9 cellular contexts compared by ENCODE assay signal in the genomic region with DNA sequence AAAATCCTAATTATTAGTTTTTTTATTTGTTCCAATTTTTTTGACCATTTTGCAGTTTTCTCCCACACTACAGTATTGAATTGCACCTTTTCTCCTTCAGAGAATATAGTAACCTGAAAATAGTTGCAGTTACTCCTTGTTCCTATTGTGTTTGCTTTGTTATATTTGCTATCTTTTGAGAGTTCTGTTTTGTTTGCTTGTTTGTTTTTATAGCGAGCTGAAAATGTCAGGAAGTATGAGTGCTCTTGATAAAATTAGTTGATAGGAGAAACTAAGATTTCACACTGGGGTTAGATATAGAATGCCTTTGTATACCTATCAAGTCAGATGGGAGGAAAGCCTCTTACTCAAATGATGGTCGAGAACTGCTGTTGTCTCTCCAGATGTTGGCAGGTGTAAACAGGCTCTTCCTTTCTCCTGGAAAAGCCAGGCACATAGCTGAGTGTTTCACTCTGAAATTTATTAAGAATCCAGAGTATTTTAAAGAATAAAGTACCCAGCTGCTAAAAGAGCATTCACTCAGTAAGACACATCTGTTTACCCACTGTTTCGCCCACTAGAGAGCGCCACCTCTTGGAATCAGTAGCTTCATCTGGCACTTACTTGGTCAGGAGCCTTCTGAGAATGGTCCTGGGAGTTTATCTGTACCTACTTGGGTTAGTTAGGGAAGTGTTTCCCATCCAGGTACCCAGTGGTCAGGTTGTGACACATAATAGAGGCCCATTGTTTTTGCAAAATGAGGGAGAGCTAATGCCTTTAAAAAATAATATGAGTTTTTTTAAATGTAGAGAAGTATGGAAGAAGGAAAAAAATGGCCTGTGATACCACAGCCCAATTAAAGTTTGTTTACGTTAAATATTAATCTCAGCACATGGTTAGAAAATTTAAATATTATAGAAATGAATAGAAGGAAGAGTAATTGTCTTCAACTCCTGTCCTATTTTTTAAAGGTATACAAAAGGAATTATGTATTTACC. TPM values are rescaled to one million over a fixed set of nuclear protein-coding genes. Genes with fewer than 3 reads are reported as not detected.
A peak's percentile ranks its signal among the peaks of the same experiment; 100 is the strongest.
DNase-seq lines count a peak whose midpoint lies in the region; ATAC-seq, FAIRE-seq and TF ChIP-seq lines count a peak whose summit lies in the region.
"Had no signal": no experiment of that assay in that cellular context is flagged by ENCODE, and none has a peak within 500 bp of the region (broad histone marks: within the 10 kb centered on the region; RNA-seq: fewer than 3 reads in every experiment).

No MANE protein-coding gene starts in this region.

- H4K20me1 ChIP-seq in H9 (ENCODE audit: control insufficient read depth, insufficient read depth, insufficient read length), result no peaks in the 10 kb centered on the region
- no peaks in the 10 kb centered on the region for H4K20me1 ChIP-seq in MM.1S (ENCODE audit: insufficient read depth, low read length)
- no peaks in the 10 kb centered on the region for H4K20me1 ChIP-seq in astrocyte (ENCODE audit: insufficient read depth, low read length)

- H4K8ac ChIP-seq in H9 (replicated peaks; ENCODE audit: insufficient read length, low read depth, low read length), result no peak overlapping the region

- no peak for FAIRE-seq in astrocyte (lab: Jason Lieb, UNC)

- ATAC-seq in T-helper 17 cell (no peak), HG03095 (IDR thresholded peaks at IDR 0.05; ENCODE audit: unreplicated experiment) (no peak)

- H3K4me2 ChIP-seq in H9 (ENCODE audit: insufficient read depth, insufficient read length, low read length) (no peak overlapping the region), MM.1S (ENCODE audit: low read depth, low read length) (no peak overlapping the region), astrocyte (ENCODE audit: low read length) (no peak overlapping the region)

- H3K9me2 ChIP-seq in MM.1S (replicated peaks; ENCODE audit: insufficient read depth, low read length), result no peaks in the 10 kb centered on the region

- H2BK20ac ChIP-seq in H9 (ENCODE audit: low read depth, low read length, poor library complexity, severe bottlenecking), result no peak overlapping the region

- H4K5ac ChIP-seq in H9 (ENCODE audit: insufficient read length, low read depth, low read length), result no peak overlapping the region

- H3K27me3 ChIP-seq in A673 (replicated peaks; ENCODE audit: insufficient read depth, low read depth, low read length, poor library complexity) (no peaks in the 10 kb centered on the region), H9 (ENCODE audit: insufficient read depth, low read length) (no peaks in the 10 kb centered on the region), MM.1S (replicated peaks; ENCODE audit: insufficient read depth, low read length) (no peaks in the 10 kb centered on the region), astrocyte (ENCODE audit: insufficient read depth, low read length) (no peaks in the 10 kb centered on the region)

- no peak overlapping the region for H2BK5ac ChIP-seq in H9 (ENCODE audit: insufficient read length, low read length)

- no peaks in the 10 kb centered on the region for H3K9me3 Mint-ChIP-seq in H9
- no peaks in the 10 kb centered on the region for H3K9me3 Mint-ChIP-seq in astrocyte (ENCODE audit: unreplicated experiment)

- H3K4me3 ChIP-seq in A673 (ENCODE audit: low read depth, low read length, poor library complexity, severe bottlenecking), result no peak overlapping the region
- H3K4me3 ChIP-seq in MM.1S (ENCODE audit: low read length), result no peak overlapping the region
- H3K4me3 ChIP-seq in astrocyte (ENCODE audit: insufficient read depth, low read depth, low read length), result no peak overlapping the region

- H3K36me3 Mint-ChIP-seq in H9 (ENCODE audit: insufficient read depth in 1 of 3, low read depth in 3 of 3) (peaks cover 26 to 70% (median 51%) of the 10 kb centered on the region in 3 experiments; a peak in 6 of 7 replicates), astrocyte (ENCODE audit: low read depth, unreplicated experiment) (peaks cover 18% of the 10 kb centered on the region), T-helper 17 cell (ENCODE audit: low read depth) (peaks cover 16% of the 10 kb centered on the region)

- H3K4me1 Mint-ChIP-seq in H9 (peaks cover 27 to 30% of the 10 kb centered on the region in 2 experiments), astrocyte (ENCODE audit: low read depth, unreplicated experiment) (peaks cover 11% of the 10 kb centered on the region), T-helper 17 cell (peaks cover 10% of the 10 kb centered on the region)

- H2BK120ac ChIP-seq in H9 (ENCODE audit: low read depth, low read length, poor library complexity, severe bottlenecking), result no peak overlapping the region

- no peak overlapping the region for H2AK5ac ChIP-seq in H9 (ENCODE audit: insufficient read length, low read length)

- H3K27ac ChIP-seq in A673 (ENCODE audit: low read depth, low read length, poor library complexity, severe bottlenecking) (no peak overlapping the region), H9 (ENCODE audit: insufficient read length, low read depth, low read length) (no peak overlapping the region), MM.1S (ENCODE audit: low read length) (no peak overlapping the region), astrocyte (ENCODE audit: low read depth, low read length) (no peak overlapping the region)

- no peak overlapping the region for H3K14ac ChIP-seq in H9 (ENCODE audit: insufficient read depth, low read length)

- DNase-seq in A673 (ENCODE audit: low spot score), result peak; percentile 76
- peak; percentile 63 for DNase-seq in ELR (ENCODE audit: low read depth)
- DNase-seq in H9, result peak; percentile 63
- peak; percentile 36 for DNase-seq in MM.1S
- no peak for DNase-seq in astrocyte (ENCODE audit: low read depth)
- peak; percentile 55 for DNase-seq in medulla oblongata (ENCODE audit: extremely low spot score)
- DNase-seq in T-helper 17 cell, result no peak

- no peaks in the 10 kb centered on the region for H3K79me1 ChIP-seq in H9 (ENCODE audit: insufficient read depth, low read depth, low read length, poor library complexity, severe bottlenecking)

- H3K4me1 ChIP-seq in A673 (ENCODE audit: insufficient read depth, low read length, poor library complexity, severe bottlenecking) (no peaks in the 10 kb centered on the region), H9 (ENCODE audit: insufficient read depth, low read length) (no peaks in the 10 kb centered on the region; the same call in 1 of the 2 replicates), MM.1S (ENCODE audit: low read length) (no peaks in the 10 kb centered on the region), astrocyte (ENCODE audit: insufficient read depth, low read length) (no peaks in the 10 kb centered on the region)

- H3T11ph ChIP-seq in H9 (ENCODE audit: low read length), result no peak overlapping the region

- H3K27me3 Mint-ChIP-seq in H9 (ENCODE audit: low read depth), result no peaks in the 10 kb centered on the region
- no peaks in the 10 kb centered on the region for H3K27me3 Mint-ChIP-seq in astrocyte (ENCODE audit: low read depth, unreplicated experiment)
- H3K27me3 Mint-ChIP-seq in T-helper 17 cell, result no peaks in the 10 kb centered on the region

- no peak overlapping the region for H3K4ac ChIP-seq in H9 (ENCODE audit: low read depth, low read length)

- intact Hi-C loops in A673 (cut with micrococcal nuclease; ENCODE audit: unreplicated experiment), result loop anchor here (10.0 kb wide), 1 partner anchor 733 kb away; no protein-coding TSS in a partner anchor

- H3K9me3 ChIP-seq in A673 (ENCODE audit: low read depth, low read length, poor library complexity, severe bottlenecking), result no peaks in the 10 kb centered on the region
- H3K9me3 ChIP-seq in H9 (ENCODE audit: control insufficient read depth, low read depth, low read length), result no peaks in the 10 kb centered on the region
- no peaks in the 10 kb centered on the region for H3K9me3 ChIP-seq in MM.1S (replicated peaks; ENCODE audit: insufficient read depth, low read length)
- no peaks in the 10 kb centered on the region for H3K9me3 ChIP-seq in astrocyte (ENCODE audit: insufficient read depth, low read depth, low read length)
- no peaks in the 10 kb centered on the region for H3K9me3 ChIP-seq in T-helper 17 cell (ENCODE audit: control insufficient read depth, low read length, poor library complexity, severe bottlenecking)

- H3K4me3 Mint-ChIP-seq in H9 (no peak overlapping the region), astrocyte (ENCODE audit: unreplicated experiment) (no peak overlapping the region), T-helper 17 cell (no peak overlapping the region)

- H3K9ac ChIP-seq in H9 (ENCODE audit: extremely low read depth, insufficient read length, low read length) (no peak overlapping the region), MM.1S (ENCODE audit: low read length) (no peak overlapping the region), astrocyte (ENCODE audit: low read length) (no peak overlapping the region)

- POLR2A ChIA-PET in A673 (lab: Charles Lee; ENCODE audit: low non-redundant PET), result no interaction called here

- H4K91ac ChIP-seq in H9 (ENCODE audit: insufficient read length, low read depth, low read length), result no peak overlapping the region

- H3F3A ChIP-seq in MM.1S (ENCODE audit: insufficient read depth, low read length), result no peaks in the 10 kb centered on the region

- H3K23me2 ChIP-seq in H9 (ENCODE audit: insufficient read length, low read depth, low read length, poor library complexity, severe bottlenecking), result no peaks in the 10 kb centered on the region

- H3K36me3 ChIP-seq in A673 (ENCODE audit: insufficient read depth, low read length, poor library complexity, severe bottlenecking), result peaks cover 4% of the 10 kb centered on the region
- H3K36me3 ChIP-seq in MM.1S (replicated peaks; ENCODE audit: insufficient read depth, low read length), result no peaks in the 10 kb centered on the region; the same call in 1 of the 2 replicates
- H3K36me3 ChIP-seq in astrocyte (ENCODE audit: insufficient read depth, low read length), result peaks cover 11% of the 10 kb centered on the region

- H3K27ac Mint-ChIP-seq in H9, result peak overlapping the region in 1 of 3 experiments; percentile 73; a peak in 1 of 7 replicates
- no peak overlapping the region for H3K27ac Mint-ChIP-seq in astrocyte (ENCODE audit: unreplicated experiment)
- H3K27ac Mint-ChIP-seq in T-helper 17 cell, result no peak overlapping the region

- TF ChIP-seq CTCF in A673 (conservative IDR thresholded peaks at IDR 0.05; ENCODE audit: low read depth, low read length) (peak; percentile 86), H9 (conservative IDR thresholded peaks at IDR 0.05) (peak; percentile 88), MM.1S (IDR thresholded peaks at IDR 0.05; ENCODE audit: low read length) (peak; percentile 66), astrocyte (IDR thresholded peaks at IDR 0.05; ENCODE audit: insufficient read depth, low read depth, low read length) (peak; percentile 65)

- no CpG with 5 or more reads among the region's 5 CpGs for WGBS in H9 (ENCODE audit: extremely low coverage, insufficient read length, low lambda C conversion rate)

- no peak overlapping the region for H2BK12ac ChIP-seq in H9 (ENCODE audit: insufficient read length, low read depth, low read length)

- CTCF ChIA-PET in A673 (lab: Charles Lee), result interaction anchor here (0.6 to 1.1 kb wide), 7 partner anchors 10 to 976 kb away, joined by 3 to 11 read pairs (median 3); a partner anchor contains a TSS

- H3K56ac ChIP-seq in H9 (ENCODE audit: insufficient read length, low read depth, low read length), result no peak overlapping the region

- H3K79me2 ChIP-seq in H9 (ENCODE audit: insufficient read depth, low read length), result no peaks in the 10 kb centered on the region
- H3K79me2 ChIP-seq in MM.1S (ENCODE audit: low read length), result no peaks in the 10 kb centered on the region
- no peaks in the 10 kb centered on the region for H3K79me2 ChIP-seq in astrocyte (ENCODE audit: insufficient read depth, low read length)

- no peak overlapping the region for H2BK15ac ChIP-seq in H9 (ENCODE audit: low read depth, low read length)

- no peak overlapping the region for H2AFZ ChIP-seq in H9 (ENCODE audit: low read length)
- H2AFZ ChIP-seq in MM.1S (ENCODE audit: low read length), result no peak overlapping the region
- H2AFZ ChIP-seq in astrocyte (ENCODE audit: low read depth, low read length), result no peak overlapping the region

- BruUV-seq in A673 (replicated peaks; lab: Mats Ljungman, UMichigan), result no TSS peak

- H3K18ac ChIP-seq in H9 (ENCODE audit: insufficient read length, low read depth, low read length), result no peak overlapping the region

- no peak overlapping the region for H3K23ac ChIP-seq in H9 (ENCODE audit: insufficient read length, low read depth, low read length)

RNA-seq across cellular contexts. Expression of a gene that starts 11.2 kb away (rescaled TPM):
- total RNA-seq in A673 (2021) (37.9 and 47.9 TPM in 2 replicates), H9 (2021) (54.2 and 64.9 TPM in 2 replicates), astrocyte (26.7 and 29.7 TPM in 2 replicates), T-helper 17 cell (10 to 100 TPM; 33.1 to 34.5 TPM)

RNA-seq across cellular contexts. Expression of a gene that starts 14.1 kb away (rescaled TPM):
- not detected in 2 replicates for total RNA-seq in A673 (2021)
- total RNA-seq in H9 (2021), result not detected in 2 replicates
- total RNA-seq in astrocyte, result 0.17 TPM in 1 of 2 replicates, not detected in the other
- under 1 TPM in 1 of 2 donors, not detected in 1; 0.34 TPM for total RNA-seq in T-helper 17 cell
- total RNA-seq: glomerular endothelial cell had no signal

RNA-seq across cellular contexts. Expression of a gene that starts 51.1 kb away (rescaled TPM):
- total RNA-seq in A673 (2021) (10.0 and 12.3 TPM in 2 replicates), H9 (2021) (0.09 and 0.15 TPM in 2 replicates), astrocyte (0.77 and 1.3 TPM in 2 replicates), T-helper 17 cell (under 1 TPM in 1 of 2 donors, not detected in 1; 0.02 TPM)

Comparison
In these comparisons a context has a peak if more than half of its experiments do, and no peak if none do; other contexts are left out.
1. DNase-seq: peak in A673 (single experiment), ELR (single experiment), H9 (single experiment), MM.1S (single experiment) and medulla oblongata (single experiment); none in astrocyte (single experiment) and T-helper 17 cell (0 of 3).
2. Peak in every context shown above with its lines, with median percentiles within 50 percentile points of each other: CTCF ChIP-seq.